Comparison of ENCODE assay signal across 1 cellular context in genomic region chr9:92140074-92140753, GRCh38.
TF ChIP-seq lines count a peak whose summit lies in the region.

No MANE protein-coding gene starts in this region.

TF ChIP-seq in IMR-90, 13 proteins besides CTCF, POLR2A, EP300 and RAD21 (continued from another document):
- 0 out of 2 replicates have a peak, but pooled peaks have one; percentile 10 for TF ChIP-seq USF2 (IDR thresholded peaks at IDR 0.05; ENCODE audit: low read depth, low read length)
- TF ChIP-seq RFX5 (IDR thresholded peaks at IDR 0.05; ENCODE audit: low read depth, low read length): no peak
- TF ChIP-seq FOS (IDR thresholded peaks at IDR 0.05; ENCODE audit: low read depth, low read length): no peak
- no peak for TF ChIP-seq MAZ (IDR thresholded peaks at IDR 0.05; ENCODE audit: borderline replicate concordance, low read depth, low read length)
- TF ChIP-seq MXI1 (IDR thresholded peaks at IDR 0.05; ENCODE audit: borderline replicate concordance, low read depth, low read length): no peak
- no peak for TF ChIP-seq NFE2L2 (IDR thresholded peaks at IDR 0.05; ENCODE audit: low read depth, low read length)
- TF ChIP-seq CEBPB (IDR thresholded peaks at IDR 0.05; ENCODE audit: low read depth, low read length): no peak
- TF ChIP-seq, protein P1, sequence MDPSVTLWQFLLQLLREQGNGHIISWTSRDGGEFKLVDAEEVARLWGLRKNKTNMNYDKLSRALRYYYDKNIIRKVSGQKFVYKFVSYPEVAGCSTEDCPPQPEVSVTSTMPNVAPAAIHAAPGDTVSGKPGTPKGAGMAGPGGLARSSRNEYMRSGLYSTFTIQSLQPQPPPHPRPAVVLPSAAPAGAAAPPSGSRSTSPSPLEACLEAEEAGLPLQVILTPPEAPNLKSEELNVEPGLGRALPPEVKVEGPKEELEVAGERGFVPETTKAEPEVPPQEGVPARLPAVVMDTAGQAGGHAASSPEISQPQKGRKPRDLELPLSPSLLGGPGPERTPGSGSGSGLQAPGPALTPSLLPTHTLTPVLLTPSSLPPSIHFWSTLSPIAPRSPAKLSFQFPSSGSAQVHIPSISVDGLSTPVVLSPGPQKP (IDR thresholded peaks at IDR 0.05; ENCODE audit: borderline replicate concordance, low read depth, low read length): no peak
- no peak for TF ChIP-seq CHD1 (IDR thresholded peaks at IDR 0.05; ENCODE audit: low read depth, low read length)
- no peak for TF ChIP-seq MAFK (IDR thresholded peaks at IDR 0.05; ENCODE audit: low read depth, low read length)
- TF ChIP-seq RCOR1 (IDR thresholded peaks at IDR 0.05; ENCODE audit: insufficient replicate concordance, low read length): no peak
